In genomic region chr4:70225824-70226223, GRCh38 we compare ENCODE assay signal across 19 cellular contexts. TPM values are rescaled to one million over a fixed set of nuclear protein-coding genes. Genes with fewer than 3 reads are reported as not detected.
DNase-seq lines count a peak whose midpoint lies in the region; ATAC-seq and TF ChIP-seq lines count a peak whose summit lies in the region.
"Had no signal": no experiment of that assay in that cellular context is flagged by ENCODE, and none has a peak within 500 bp of the region (broad histone marks: within the 10 kb centered on the region; RNA-seq: fewer than 3 reads in every experiment).

FDCSP (plus strand) TSS chr4:70226124; CDS start chr4:70231195, 5,071 bp downstream.

- H3K9ac ChIP-seq in mammary epithelial cell (ENCODE audit: insufficient read depth, low read length), result no peak within 1 kb of the TSS
- H3K9ac ChIP-seq: GM23248 had no signal

- H3K27me3 ChIP-seq in mammary epithelial cell (ENCODE audit: insufficient read depth, low read length), result no peaks in the 10 kb centered on the region

- no peaks in the 10 kb centered on the region for H3K79me2 ChIP-seq in mammary epithelial cell (ENCODE audit: insufficient read depth, low read length)

- no peak within 1 kb of the TSS for H2AFZ ChIP-seq in mammary epithelial cell (ENCODE audit: low read depth, low read length)
- H2AFZ ChIP-seq: GM23248 had no signal

- CTCF ChIA-PET in mammary epithelial cell (lab: Charles Lee; ENCODE audit: low non-redundant PET), result no interaction called here
- CTCF ChIA-PET in activated CD8-positive, alpha-beta T cell treated with anti-CD3 and anti-CD28 coated beads for 36 hours (lab: Charles Lee), result no interaction called here

- BruUV-seq in mammary epithelial cell (replicated peaks; lab: Mats Ljungman, UMichigan), result no TSS peak

- H3K4me3 ChIP-seq in mammary epithelial cell (replicated peaks in 1 of 3; ENCODE audit: insufficient read depth in 1 of 3, low read depth in 2 of 3, low read length in 3 of 3), result no peak within 1 kb of the TSS
- H3K4me3 ChIP-seq: GM12878, GM23248, HAP-1 had no signal

- H3K4me3 Mint-ChIP-seq in nephron, result no peak within 1 kb of the TSS
- H3K4me3 Mint-ChIP-seq in activated CD8-positive, alpha-beta T cell treated with anti-CD3 and anti-CD28 coated beads for 36 hours, result no peak within 1 kb of the TSS
- H3K4me3 Mint-ChIP-seq: CD4-positive, alpha-beta T cell; IgD-negative memory B cell had no signal

- no peaks in the 10 kb centered on the region for H3K36me3 ChIP-seq in mammary epithelial cell (ENCODE audit: insufficient read depth, low read length)
- H3K36me3 ChIP-seq: HAP-1 had no signal

- intact Hi-C loops in mammary epithelial cell (cut with micrococcal nuclease), result no loop called here
- intact Hi-C loops in activated CD8-positive, alpha-beta T cell treated with anti-CD3 and anti-CD28 coated beads for 36 hours (cut with micrococcal nuclease), result no loop called here

- no peaks in the 10 kb centered on the region for H3K4me1 ChIP-seq in mammary epithelial cell (ENCODE audit: insufficient read depth, low read length)
- H3K4me1 ChIP-seq: Caco-2, HAP-1 had no signal

- no peaks in the 10 kb centered on the region for H3K9me3 Mint-ChIP-seq in nephron
- no peaks in the 10 kb centered on the region for H3K9me3 Mint-ChIP-seq in activated CD8-positive, alpha-beta T cell treated with anti-CD3 and anti-CD28 coated beads for 36 hours

- no peak within 1 kb of the TSS for H3K4me2 ChIP-seq in mammary epithelial cell (ENCODE audit: insufficient read depth, low read depth, low read length)

- peaks cover 21% of the 10 kb centered on the region for H3K4me1 Mint-ChIP-seq in nephron
- H3K4me1 Mint-ChIP-seq in activated CD8-positive, alpha-beta T cell treated with anti-CD3 and anti-CD28 coated beads for 36 hours (ENCODE audit: low read depth), result no peaks in the 10 kb centered on the region
- H3K4me1 Mint-ChIP-seq: IgD-negative memory B cell had no signal

- H3K9me3 ChIP-seq in mammary epithelial cell (replicated peaks; ENCODE audit: insufficient read depth, low read length), result no peaks in the 10 kb centered on the region
- H3K9me3 ChIP-seq: Caco-2, HAP-1 had no signal

- H3K27ac Mint-ChIP-seq in nephron, result peak within 1 kb of the TSS; percentile 55 to 85 (median 81)
- no peak within 1 kb of the TSS for H3K27ac Mint-ChIP-seq in activated CD8-positive, alpha-beta T cell treated with anti-CD3 and anti-CD28 coated beads for 36 hours
- H3K27ac Mint-ChIP-seq: CD4-positive, alpha-beta T cell had no signal

- H3K27ac ChIP-seq in VCaP, result peak within 1 kb of the TSS; percentile 41
- H3K27ac ChIP-seq in mammary epithelial cell (ENCODE audit: insufficient read depth, low read depth, low read length), result no peak within 1 kb of the TSS
- H3K27ac ChIP-seq: C4-2B, GM23248 had no signal

- no peaks in the 10 kb centered on the region for H4K20me1 ChIP-seq in mammary epithelial cell (ENCODE audit: insufficient read depth, low read length)

- dilution Hi-C loops in mammary epithelial cell (cut with HindIII; ENCODE audit: low sequenced_read_pairs), result no loop called here

- no peak for TF ChIP-seq CTCF in VCaP (conservative IDR thresholded peaks at IDR 0.05)
- no peak for TF ChIP-seq CTCF in mammary epithelial cell (conservative IDR thresholded peaks at IDR 0.05 in 1 of 2, IDR thresholded peaks at IDR 0.05 in 1 of 2; ENCODE audit: extremely low read depth in 1 of 2, insufficient read depth in 1 of 2, low read depth in 1 of 2, low read length in 2 of 2)
- no peak for TF ChIP-seq CTCF in nephron (IDR thresholded peaks at IDR 0.05; ENCODE audit: unreplicated experiment in 3 of 3)
- TF ChIP-seq CTCF in activated CD8-positive, alpha-beta T cell treated with anti-CD3 and anti-CD28 coated beads for 36 hours (IDR thresholded peaks at IDR 0.05), result no peak

- no peaks in the 10 kb centered on the region for H3K27me3 Mint-ChIP-seq in nephron (ENCODE audit: low read depth)
- H3K27me3 Mint-ChIP-seq in activated CD8-positive, alpha-beta T cell treated with anti-CD3 and anti-CD28 coated beads for 36 hours, result no peaks in the 10 kb centered on the region
- H3K27me3 Mint-ChIP-seq: CD4-positive, alpha-beta T cell; IgD-negative memory B cell had no signal

- no peaks in the 10 kb centered on the region for H3K36me3 Mint-ChIP-seq in nephron (ENCODE audit: low read depth)
- H3K36me3 Mint-ChIP-seq in activated CD8-positive, alpha-beta T cell treated with anti-CD3 and anti-CD28 coated beads for 36 hours (ENCODE audit: low read depth), result no peaks in the 10 kb centered on the region
- H3K36me3 Mint-ChIP-seq: IgD-negative memory B cell had no signal

- in situ Hi-C loops in mammary epithelial cell (cut with MboI; ENCODE audit: low sequenced_read_pairs in 2 of 2), result no loop called here

- ATAC-seq in activated CD8-positive, alpha-beta T cell treated with anti-CD3 and anti-CD28 coated beads for 36 hours, result no peak
- ATAC-seq: GM12878, HepG2 had no signal

- peak; percentile 2 for DNase-seq in mammary epithelial cell
- no peak for DNase-seq in activated CD8-positive, alpha-beta T cell treated with anti-CD3 and anti-CD28 coated beads for 36 hours
- no peak for DNase-seq in GM19240 (ENCODE audit: insufficient read length, low spot score)
- DNase-seq in occipital lobe (lab: John Stamatoyannopoulos, UW), result no peak
- DNase-seq: AML-193; Caco-2; CD4-positive, alpha-beta T cell; DMS153; DMS79 treated with DMSO at 0.1 percent for 48 hours; GM23248 had no signal

- 60% methylated on average over 2 of the region's 2 CpGs for WGBS in mammary epithelial cell (ENCODE audit: low coverage, missing lambda C conversion rate)

- POLR2A ChIA-PET in activated CD8-positive, alpha-beta T cell treated with anti-CD3 and anti-CD28 coated beads for 36 hours (lab: Charles Lee), result no interaction called here

RNA-seq across cellular contexts. Expression of gene FDCSP, which starts in this region (rescaled TPM):
- total RNA-seq in mammary epithelial cell (not detected), occipital lobe (not detected)
- polyA plus RNA-seq in mammary epithelial cell, result not detected
- polyA minus RNA-seq in mammary epithelial cell, result not detected
- not detected for total RNA-seq in activated CD8-positive, alpha-beta T cell treated with anti-CD3 and anti-CD28 coated beads for 36 hours
- total RNA-seq: Caco-2; CD4-positive, alpha-beta T cell; G401; GM12878; GM23248; HepG2 had no signal
- polyA plus RNA-seq: BJ, GM12878, GM23248, HepG2, IgD-negative memory B cell had no signal

Comparison
In these comparisons a context has a peak if more than half of its experiments do, and no peak if none do; other contexts are left out.
1. Peak in DNase-seq in mammary epithelial cell; RNA of the gene not detected or under 1 TPM.